In the genomic region with DNA sequence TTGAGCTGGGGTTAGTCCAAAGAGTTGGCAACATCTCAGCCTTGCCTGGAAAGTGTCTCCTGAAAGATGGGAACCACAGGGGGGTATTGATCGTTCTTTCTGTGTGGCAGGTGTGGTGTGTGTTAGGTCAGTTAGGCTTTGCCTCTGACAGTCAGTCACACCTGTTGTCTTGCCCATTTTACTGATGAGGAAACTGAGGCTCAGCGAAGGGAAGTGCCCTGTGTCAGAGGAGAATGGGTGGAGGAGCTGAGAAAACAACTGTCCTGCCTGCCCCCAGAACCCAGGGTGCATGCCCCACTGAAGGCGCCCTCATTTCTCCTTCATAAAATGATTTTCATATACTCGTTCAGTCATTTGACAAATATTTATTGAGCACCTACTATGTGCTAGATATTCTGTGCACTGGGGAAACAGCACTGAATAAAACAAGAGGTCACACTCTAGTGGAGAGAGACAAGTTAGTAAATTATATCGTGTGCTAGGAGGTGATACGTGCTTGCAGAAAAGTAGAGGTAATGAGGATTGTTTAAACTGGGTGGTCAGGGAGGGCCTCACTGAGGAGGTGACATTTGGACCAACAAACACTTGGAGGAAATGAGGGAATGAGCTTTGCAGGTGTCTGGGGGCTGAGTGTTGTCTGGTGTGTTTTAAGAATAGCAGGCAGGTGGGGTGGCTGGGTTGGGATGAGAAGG, we compare ENCODE assay signal across 1 cellular context.
TF ChIP-seq lines count a peak whose summit lies in the region.

No MANE protein-coding gene starts in this region.

TF ChIP-seq in A549, 52 proteins besides CTCF, POLR2A, EP300 and RAD21:
- peak; percentile 60 for TF ChIP-seq ZFP36 (IDR thresholded peaks at IDR 0.05; ENCODE audit: borderline replicate concordance, partially characterized antibody)
- 0 out of 2 replicates have a peak, but pooled peaks have one; percentile 30 for TF ChIP-seq ZNF302 (CRISPR knock-in tag; IDR thresholded peaks at IDR 0.05)
- TF ChIP-seq, protein P1, sequence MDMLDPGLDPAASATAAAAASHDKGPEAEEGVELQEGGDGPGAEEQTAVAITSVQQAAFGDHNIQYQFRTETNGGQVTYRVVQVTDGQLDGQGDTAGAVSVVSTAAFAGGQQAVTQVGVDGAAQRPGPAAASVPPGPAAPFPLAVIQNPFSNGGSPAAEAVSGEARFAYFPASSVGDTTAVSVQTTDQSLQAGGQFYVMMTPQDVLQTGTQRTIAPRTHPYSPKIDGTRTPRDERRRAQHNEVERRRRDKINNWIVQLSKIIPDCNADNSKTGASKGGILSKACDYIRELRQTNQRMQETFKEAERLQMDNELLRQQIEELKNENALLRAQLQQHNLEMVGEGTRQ (IDR thresholded peaks at IDR 0.05), result no peak
